Comparison of ENCODE assay signal across 22 cellular contexts in the genomic region with DNA sequence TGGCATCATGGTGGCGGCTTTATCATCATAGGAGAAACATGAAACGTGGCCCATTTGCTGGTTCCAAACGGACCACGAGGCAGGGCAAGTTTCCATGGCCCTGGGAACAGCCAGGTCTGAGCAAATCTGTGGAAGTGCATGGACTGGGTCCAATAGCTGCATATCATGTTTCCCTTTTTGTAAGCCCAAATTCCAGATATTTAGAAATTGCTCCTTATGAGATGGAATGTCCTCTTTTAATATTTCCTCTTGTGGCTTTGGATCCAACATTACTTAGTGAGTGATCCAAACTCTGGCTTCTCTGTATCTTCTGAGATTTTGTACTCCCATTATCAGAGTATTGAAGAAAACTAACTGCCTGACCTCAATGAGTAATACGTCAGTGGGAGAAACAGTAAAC.
"Had no signal": no experiment of that assay in that cellular context is flagged by ENCODE, and none has a peak within 500 bp of the region (broad histone marks: within the 10 kb centered on the region; RNA-seq: fewer than 3 reads in every experiment).

No MANE protein-coding gene starts in this region.

- H3K27me3 Mint-ChIP-seq: activated naive CD8-positive, alpha-beta T cell treated with anti-CD3 and anti-CD28 coated beads for 36 hours; activated T-cell treated with anti-CD3 and anti-CD28 coated beads, Interleukin-2, amount 50 U/mL, for 24 hours; activated T-helper 17 cell treated with anti-CD3 and anti-CD28 coated beads, Interleukin-2, amount 50 U/mL, for 72 hours; naive thymus-derived CD4-positive, alpha-beta T cell; progenitor cell of endocrine pancreas; stimulated activated naive CD8-positive, alpha-beta T cell treated with anti-CD3 and anti-CD28 coated beads, Interleukin-15, Interleukin-2, amounts not matched to agents 100 ng/mL and 50 ng/mL, for 24 hours had no signal

- DNase-seq: activated CD4-positive, alpha-beta T cell treated with anti-CD3 and anti-CD28 coated beads, Interleukin-2, amount 50 U/mL, for 4 hours; activated CD8-positive, alpha-beta memory T cell treated with anti-CD3 and anti-CD28 coated beads for 24 hours; activated CD8-positive, alpha-beta memory T cell treated with anti-CD3 and anti-CD28 coated beads, Interleukin-2, amount 50 U/mL, for 4 hours; activated naive CD4-positive, alpha-beta T cell; activated naive CD8-positive, alpha-beta T cell treated with anti-CD3 and anti-CD28 coated beads for 36 hours; activated T-cell treated with anti-CD3 and anti-CD28 coated beads, Interleukin-2, amount 50 U/mL, for 24 hours; cerebellar nuclear complex; islet precursor cell; naive thymus-derived CD4-positive, alpha-beta T cell; stimulated activated CD4-positive, alpha-beta T cell treated with anti-CD3 and anti-CD28 coated beads, Interleukin-1b, Interleukin-23, amount 100 ng/mL, for 48 hours; substantia nigra; T-helper 9 cell; trophoblast cell had no signal

- H3K36me3 Mint-ChIP-seq: activated naive CD8-positive, alpha-beta T cell treated with anti-CD3 and anti-CD28 coated beads for 36 hours; naive thymus-derived CD4-positive, alpha-beta T cell; neural progenitor cell had no signal

- H3K4me3 ChIP-seq: coronary artery, esophagus muscularis mucosa, heart right ventricle, neural progenitor cell, skin epidermis, vagina had no signal

- H3K36me3 ChIP-seq: esophagus muscularis mucosa, heart right ventricle, neural progenitor cell, vagina had no signal

- H3K27me3 ChIP-seq: esophagus muscularis mucosa, heart right ventricle, neural progenitor cell, vagina had no signal

- H3K4me3 Mint-ChIP-seq: activated naive CD8-positive, alpha-beta T cell treated with anti-CD3 and anti-CD28 coated beads for 36 hours; activated T-cell treated with anti-CD3 and anti-CD28 coated beads, Interleukin-2, amount 50 U/mL, for 24 hours; activated T-helper 17 cell treated with anti-CD3 and anti-CD28 coated beads, Interleukin-2, amount 50 U/mL, for 72 hours; naive thymus-derived CD4-positive, alpha-beta T cell; neural progenitor cell; stimulated activated naive CD8-positive, alpha-beta T cell treated with anti-CD3 and anti-CD28 coated beads, Interleukin-15, Interleukin-2, amounts not matched to agents 100 ng/mL and 50 ng/mL, for 24 hours had no signal

- H3K4me1 Mint-ChIP-seq: activated naive CD8-positive, alpha-beta T cell treated with anti-CD3 and anti-CD28 coated beads for 36 hours; activated T-helper 17 cell treated with anti-CD3 and anti-CD28 coated beads, Interleukin-2, amount 50 U/mL, for 72 hours; naive thymus-derived CD4-positive, alpha-beta T cell; neural progenitor cell had no signal

- H3K27ac Mint-ChIP-seq: activated naive CD8-positive, alpha-beta T cell treated with anti-CD3 and anti-CD28 coated beads for 36 hours; activated T-cell treated with anti-CD3 and anti-CD28 coated beads, Interleukin-2, amount 50 U/mL, for 24 hours; activated T-helper 17 cell treated with anti-CD3 and anti-CD28 coated beads, Interleukin-2, amount 50 U/mL, for 72 hours; naive thymus-derived CD4-positive, alpha-beta T cell; neural progenitor cell; progenitor cell of endocrine pancreas; stimulated activated naive CD8-positive, alpha-beta T cell treated with anti-CD3 and anti-CD28 coated beads, Interleukin-15, Interleukin-2, amounts not matched to agents 100 ng/mL and 50 ng/mL, for 24 hours had no signal

- H3K9me3 Mint-ChIP-seq: neural progenitor cell had no signal

- H3K4me1 ChIP-seq: heart right ventricle, neural progenitor cell, vagina had no signal

- H3K9me3 ChIP-seq: esophagus muscularis mucosa, vagina had no signal

- H3K27ac ChIP-seq: heart right ventricle, neural progenitor cell, skin epidermis, vagina had no signal

- ATAC-seq: activated T-helper 17 cell treated with anti-CD3 and anti-CD28 coated beads, Interleukin-2, amount 50 U/mL, for 72 hours; naive thymus-derived CD4-positive, alpha-beta T cell had no signal
